Comparison of ENCODE assay signal across 1 cellular context in genomic region chr2:82344670-82345069, GRCh38.
TF ChIP-seq lines count a peak whose summit lies in the region.

No MANE protein-coding gene starts in this region.

TF ChIP-seq in GM12878, 131 proteins besides CTCF, POLR2A, EP300 and RAD21:
- TF ChIP-seq PRDM15 (CRISPR knock-in tag; IDR thresholded peaks at IDR 0.05) (no peak), SKIL (IDR thresholded peaks at IDR 0.05; ENCODE audit: low read depth, poor library complexity, severe bottlenecking) (no peak), MTA2 (IDR thresholded peaks at IDR 0.05; ENCODE audit: low read depth) (no peak)
